ENCODE assay signal across 8 cellular contexts in the genomic region with DNA sequence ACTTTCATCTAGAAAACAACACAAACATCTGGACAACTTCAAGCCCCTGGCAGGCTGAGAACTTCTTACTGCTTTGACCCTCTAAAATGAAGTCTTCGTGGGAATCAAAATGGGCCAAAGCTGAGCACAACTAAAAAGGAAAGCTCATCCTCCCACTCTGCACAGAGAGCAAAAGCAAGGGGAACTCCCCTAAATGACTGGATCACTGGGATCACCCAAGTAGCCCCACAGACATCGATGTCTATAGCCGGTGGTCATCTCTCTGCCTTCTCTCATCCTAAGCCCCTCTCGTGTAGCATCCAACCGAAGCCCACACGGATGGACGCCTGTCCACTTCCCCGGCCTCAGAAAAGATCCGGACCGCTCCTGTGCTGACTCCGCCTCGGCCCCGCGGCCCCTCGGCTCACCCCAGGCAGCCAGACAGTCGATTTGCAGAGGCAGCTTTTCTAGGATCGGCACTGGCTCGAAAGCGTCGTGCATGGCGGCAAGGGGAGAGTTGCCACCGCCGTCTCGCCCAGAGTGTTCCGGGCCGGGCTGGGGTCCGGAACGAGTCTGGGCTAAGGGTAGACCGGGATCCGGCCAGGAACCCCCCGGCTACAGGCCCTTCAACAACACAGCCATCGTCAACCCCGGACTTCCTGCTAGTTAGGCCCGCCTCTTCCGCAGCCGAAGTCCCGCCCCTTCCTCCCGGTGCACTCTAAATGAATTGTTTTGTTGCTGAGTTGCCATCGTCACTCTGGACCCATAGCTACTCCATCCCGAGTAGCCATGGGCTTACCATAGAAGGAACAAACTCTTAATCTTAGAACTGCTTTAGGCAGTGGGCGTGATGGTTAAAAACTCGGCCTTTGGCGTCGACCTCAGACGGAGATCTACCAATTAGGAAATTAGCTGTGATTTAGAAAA. TPM values are rescaled to one million over a fixed set of nuclear protein-coding genes. Genes with fewer than 3 reads are reported as not detected.
DNase-seq lines count a peak whose midpoint lies in the region; ATAC-seq, FAIRE-seq and TF ChIP-seq lines count a peak whose summit lies in the region.

A gene with protein sequence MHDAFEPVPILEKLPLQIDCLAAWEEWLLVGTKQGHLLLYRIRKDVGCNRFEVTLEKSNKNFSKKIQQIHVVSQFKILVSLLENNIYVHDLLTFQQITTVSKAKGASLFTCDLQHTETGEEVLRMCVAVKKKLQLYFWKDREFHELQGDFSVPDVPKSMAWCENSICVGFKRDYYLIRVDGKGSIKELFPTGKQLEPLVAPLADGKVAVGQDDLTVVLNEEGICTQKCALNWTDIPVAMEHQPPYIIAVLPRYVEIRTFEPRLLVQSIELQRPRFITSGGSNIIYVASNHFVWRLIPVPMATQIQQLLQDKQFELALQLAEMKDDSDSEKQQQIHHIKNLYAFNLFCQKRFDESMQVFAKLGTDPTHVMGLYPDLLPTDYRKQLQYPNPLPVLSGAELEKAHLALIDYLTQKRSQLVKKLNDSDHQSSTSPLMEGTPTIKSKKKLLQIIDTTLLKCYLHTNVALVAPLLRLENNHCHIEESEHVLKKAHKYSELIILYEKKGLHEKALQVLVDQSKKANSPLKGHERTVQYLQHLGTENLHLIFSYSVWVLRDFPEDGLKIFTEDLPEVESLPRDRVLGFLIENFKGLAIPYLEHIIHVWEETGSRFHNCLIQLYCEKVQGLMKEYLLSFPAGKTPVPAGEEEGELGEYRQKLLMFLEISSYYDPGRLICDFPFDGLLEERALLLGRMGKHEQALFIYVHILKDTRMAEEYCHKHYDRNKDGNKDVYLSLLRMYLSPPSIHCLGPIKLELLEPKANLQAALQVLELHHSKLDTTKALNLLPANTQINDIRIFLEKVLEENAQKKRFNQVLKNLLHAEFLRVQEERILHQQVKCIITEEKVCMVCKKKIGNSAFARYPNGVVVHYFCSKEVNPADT (minus strand): TSS at position 631 of the 906 bp plus-strand sequence. CDS start 151 bp downstream, at position 480.

- H3K9me3 Mint-ChIP-seq in activated CD4-positive, alpha-beta T cell treated with anti-CD3 and anti-CD28 coated beads, Interleukin-2, amount 10 ng/mL, durations not matched to agents 7 days and 5 days = no peaks in the 10 kb centered on the region

- no peak for TF ChIP-seq CTCF in BE2C (IDR thresholded peaks at IDR 0.05; ENCODE audit: low read depth, low read length)

- H3K27me3 Mint-ChIP-seq in activated CD4-positive, alpha-beta T cell treated with anti-CD3 and anti-CD28 coated beads, Interleukin-2, amount 10 ng/mL, durations not matched to agents 7 days and 5 days = no peaks in the 10 kb centered on the region

- intact Hi-C loops in left colon (cut with DNase I, micrococcal nuclease) = no loop called here

- ATAC-seq in HG03457 (IDR thresholded peaks at IDR 0.05; ENCODE audit: unreplicated experiment) = peak; percentile 69
- ATAC-seq in left colon = peak; percentile 97

- peak within 1 kb of the TSS; percentile 94 for H3K4me3 Mint-ChIP-seq in activated CD4-positive, alpha-beta T cell treated with anti-CD3 and anti-CD28 coated beads, Interleukin-2, amount 10 ng/mL, durations not matched to agents 7 days and 5 days

- no peaks in the 10 kb centered on the region for H3K9me3 ChIP-seq in BE2C

- CTCF ChIA-PET in activated CD4-positive, alpha-beta T cell treated with anti-CD3 and anti-CD28 coated beads, Interleukin-2, amount 10 ng/mL, durations not matched to agents 7 days and 5 days (lab: Charles Lee) = interaction anchor here (0.6 to 1.4 kb wide), 6 partner anchors 10 to 771 kb away, joined by 3 to 5 read pairs (median 4); no protein-coding TSS in a partner anchor

- peak within 1 kb of the TSS; percentile 97 for H3K27ac Mint-ChIP-seq in activated CD4-positive, alpha-beta T cell treated with anti-CD3 and anti-CD28 coated beads, Interleukin-2, amount 10 ng/mL, durations not matched to agents 7 days and 5 days

- no peaks in the 10 kb centered on the region; the same call in 1 of the 2 replicates for H3K4me1 ChIP-seq in BE2C

- no peaks in the 10 kb centered on the region for H3K27me3 ChIP-seq in BE2C

- DNase-seq in BE2C (peak; percentile 89), GM19239 (ENCODE audit: insufficient read length, low spot score) (peak; percentile 69), NCI-H526 (lab: John Stamatoyannopoulos, UW) (peak; percentile 55 to 86), dedifferentiated amniotic fluid mesenchymal stem cell (ENCODE audit: extremely low spot score) (peak; percentile 92), left colon (peak; percentile 85 to 91)
- DNase-seq in activated CD4-positive, alpha-beta T cell treated with anti-CD3 and anti-CD28 coated beads, Interleukin-2, amount 10 ng/mL, durations not matched to agents 7 days and 5 days = peak; percentile 89
- peak; percentile 60 to 70 for DNase-seq in stimulated activated CD4-positive, alpha-beta T cell treated with anti-CD3 and anti-CD28 coated beads, Interleukin-1b, Interleukin-23, amount 100 ng/mL, for 4 hours (ENCODE audit: low read depth in 2 of 2)

- peaks cover 33% of the 10 kb centered on the region for H3K4me1 Mint-ChIP-seq in activated CD4-positive, alpha-beta T cell treated with anti-CD3 and anti-CD28 coated beads, Interleukin-2, amount 10 ng/mL, durations not matched to agents 7 days and 5 days

- FAIRE-seq in GM19239 (lab: Jason Lieb, UNC) = peak; percentile 94

- H3K4me3 ChIP-seq in BE2C (ENCODE audit: low read depth, low read length) = peak within 1 kb of the TSS; percentile 90

- POLR2A ChIA-PET in activated CD4-positive, alpha-beta T cell treated with anti-CD3 and anti-CD28 coated beads, Interleukin-2, amount 10 ng/mL, durations not matched to agents 7 days and 5 days (lab: Charles Lee) = no interaction called here

- peaks cover 25% of the 10 kb centered on the region for H3K36me3 Mint-ChIP-seq in activated CD4-positive, alpha-beta T cell treated with anti-CD3 and anti-CD28 coated beads, Interleukin-2, amount 10 ng/mL, durations not matched to agents 7 days and 5 days (ENCODE audit: low read depth)

- H3K36me3 ChIP-seq in BE2C = peaks cover 9% of the 10 kb centered on the region

RNA-seq across cellular contexts. Expression of the gene that starts here (rescaled TPM):
- polyA plus RNA-seq in BE2C (2012; ENCODE audit: insufficient read depth, insufficient read length, low read depth) = 35.5 TPM
- total RNA-seq in activated CD4-positive, alpha-beta T cell treated with anti-CD3 and anti-CD28 coated beads, Interleukin-2, amount 10 ng/mL, durations not matched to agents 7 days and 5 days = 10 to 100 TPM; 66.8 to 77.5 TPM
- total RNA-seq in left colon = 10 to 100 TPM; 56.0 to 56.2 TPM

Comparison
In these comparisons a context has a peak if more than half of its experiments do, and no peak if none do; other contexts are left out.
1. Peak in every context shown above with its lines: DNase-seq, ATAC-seq and H3K4me3 ChIP-seq.